ENCODE assay signal across 30 cellular contexts in genomic region chr1:49995734-49996133, GRCh38. TPM values are rescaled to one million over a fixed set of nuclear protein-coding genes. Genes with fewer than 3 reads are reported as not detected.
DNase-seq lines count a peak whose midpoint lies in the region; ATAC-seq and TF ChIP-seq lines count a peak whose summit lies in the region.
"Had no signal": no experiment of that assay in that cellular context is flagged by ENCODE, and none has a peak within 500 bp of the region (broad histone marks: within the 10 kb centered on the region; RNA-seq: fewer than 3 reads in every experiment).

No MANE protein-coding gene starts in this region.

- H3K9me3 Mint-ChIP-seq in endodermal cell, result peaks cover 91% of the 10 kb centered on the region
- H3K9me3 Mint-ChIP-seq in activated CD4-positive, alpha-beta T cell treated with anti-CD3 and anti-CD28 coated beads, Interleukin-2, amount 10 ng/mL, durations not matched to agents 7 days and 5 days, result peaks cover 12% of the 10 kb centered on the region

- CTCF ChIA-PET in activated CD4-positive, alpha-beta T cell treated with anti-CD3 and anti-CD28 coated beads, Interleukin-2, amount 10 ng/mL, durations not matched to agents 7 days and 5 days (lab: Charles Lee), result no interaction called here

- ATAC-seq in HG02981 (IDR thresholded peaks at IDR 0.05; ENCODE audit: unreplicated experiment), result no peak
- ATAC-seq in GM19463 (IDR thresholded peaks at IDR 0.05; ENCODE audit: unreplicated experiment), result no peak
- ATAC-seq: left colon, sciatic nerve had no signal

- no peak overlapping the region for H3K27ac ChIP-seq in endodermal cell (ENCODE audit: low read depth, low read length)
- H3K27ac ChIP-seq: coronary artery, KMS-11, parathyroid adenoma had no signal

- TF ChIP-seq CTCF in endodermal cell (conservative IDR thresholded peaks at IDR 0.05), result peak; percentile 24

- no peaks in the 10 kb centered on the region for H3K4me1 Mint-ChIP-seq in endodermal cell
- no peaks in the 10 kb centered on the region for H3K4me1 Mint-ChIP-seq in activated CD4-positive, alpha-beta T cell treated with anti-CD3 and anti-CD28 coated beads, Interleukin-2, amount 10 ng/mL, durations not matched to agents 7 days and 5 days
- H3K4me1 Mint-ChIP-seq: CD14-positive monocyte, nephron had no signal

- H3K27me3 ChIP-seq in NT2/D1 (ENCODE audit: insufficient read depth, insufficient read length) (no peaks in the 10 kb centered on the region), endodermal cell (ENCODE audit: control insufficient read depth, insufficient read depth, low read length, poor library complexity, severe bottlenecking) (no peaks in the 10 kb centered on the region)

- H3K36me3 ChIP-seq in NT2/D1 (ENCODE audit: insufficient read depth, insufficient read length, low read length) (no peaks in the 10 kb centered on the region), endodermal cell (ENCODE audit: control insufficient read depth, insufficient read depth, low read length) (no peaks in the 10 kb centered on the region)

- peaks cover 2% of the 10 kb centered on the region for H3K36me3 Mint-ChIP-seq in endodermal cell (ENCODE audit: low read depth)
- no peaks in the 10 kb centered on the region for H3K36me3 Mint-ChIP-seq in activated CD4-positive, alpha-beta T cell treated with anti-CD3 and anti-CD28 coated beads, Interleukin-2, amount 10 ng/mL, durations not matched to agents 7 days and 5 days (ENCODE audit: low read depth)
- H3K36me3 Mint-ChIP-seq: CD14-positive monocyte had no signal

- H3K4me1 ChIP-seq in NT2/D1 (ENCODE audit: insufficient read depth, insufficient read length), result no peaks in the 10 kb centered on the region
- H3K4me1 ChIP-seq in endodermal cell (ENCODE audit: control insufficient read depth, insufficient read depth, low read length), result no peaks in the 10 kb centered on the region
- H3K4me1 ChIP-seq: parathyroid adenoma had no signal

- no peak overlapping the region for H3K4me3 Mint-ChIP-seq in endodermal cell
- no peak overlapping the region for H3K4me3 Mint-ChIP-seq in activated CD4-positive, alpha-beta T cell treated with anti-CD3 and anti-CD28 coated beads, Interleukin-2, amount 10 ng/mL, durations not matched to agents 7 days and 5 days
- H3K4me3 Mint-ChIP-seq: activated naive CD4-positive, alpha-beta T cell treated with anti-CD3 and anti-CD28 coated beads for 36 hours; CD14-positive monocyte; nephron had no signal

- DNase-seq in NCI-H82 (lab: John Stamatoyannopoulos, UW), result peak; percentile 35
- DNase-seq in NCI-H82 treated with DMSO at 0.1 percent for 48 hours (lab: John Stamatoyannopoulos, UW; ENCODE audit: unreplicated experiment), result no peak
- peak; percentile 8 for DNase-seq in NT2/D1 (ENCODE audit: low read depth, low spot score)
- DNase-seq in endodermal cell, result peak; percentile 42
- no peak for DNase-seq in activated CD4-positive, alpha-beta T cell treated with anti-CD3 and anti-CD28 coated beads, Interleukin-2, amount 10 ng/mL, durations not matched to agents 7 days and 5 days
- DNase-seq in midbrain (lab: John Stamatoyannopoulos, UW), result no peak
- DNase-seq: activated naive CD4-positive, alpha-beta T cell treated with anti-CD3 and anti-CD28 coated beads for 36 hours; activated T-cell treated with anti-CD3 and anti-CD28 coated beads, Interleukin-2, amount 50 U/mL, for 48 hours; amniotic stem cell; HCEC 1CT; left colon; NCI-H1092; NCI-H1930; RPMI8226; stimulated activated CD4-positive, alpha-beta T cell treated with anti-CD3 and anti-CD28 coated beads, Interleukin-15, amount 100 ng/mL, for 24 hours; stimulated activated CD8-positive, alpha-beta memory T cell treated with anti-CD3 and anti-CD28 coated beads, Interleukin-4, amount 100 ng/mL, for 48 hours; T1000 had no signal

- 14 to 20% methylated on average over 1 of the region's 1 CpG for WGBS in endodermal cell (ENCODE audit: insufficient coverage in 1 of 2, insufficient read length in 1 of 2), 2 experiments

- no peak overlapping the region for H3K27ac Mint-ChIP-seq in endodermal cell
- H3K27ac Mint-ChIP-seq in activated CD4-positive, alpha-beta T cell treated with anti-CD3 and anti-CD28 coated beads, Interleukin-2, amount 10 ng/mL, durations not matched to agents 7 days and 5 days, result no peak overlapping the region
- H3K27ac Mint-ChIP-seq: activated naive CD4-positive, alpha-beta T cell treated with anti-CD3 and anti-CD28 coated beads for 36 hours; CD14-positive monocyte; nephron had no signal

- POLR2A ChIA-PET in activated CD4-positive, alpha-beta T cell treated with anti-CD3 and anti-CD28 coated beads, Interleukin-2, amount 10 ng/mL, durations not matched to agents 7 days and 5 days (lab: Charles Lee), result no interaction called here

- H3K9ac ChIP-seq in NT2/D1 (ENCODE audit: insufficient read length, low read depth) (no peak overlapping the region), endodermal cell (ENCODE audit: extremely low read depth, low read length, poor library complexity, severe bottlenecking) (no peak overlapping the region)
- H3K9ac ChIP-seq: KMS-11, parathyroid adenoma had no signal

- H3K4me3 ChIP-seq in NT2/D1 (ENCODE audit: insufficient read length, low read depth), result no peak overlapping the region
- H3K4me3 ChIP-seq in endodermal cell (ENCODE audit: low read length), result no peak overlapping the region
- H3K4me3 ChIP-seq: coronary artery had no signal

- H3K27me3 Mint-ChIP-seq in endodermal cell (ENCODE audit: insufficient read depth), result no peaks in the 10 kb centered on the region
- no peaks in the 10 kb centered on the region for H3K27me3 Mint-ChIP-seq in activated CD4-positive, alpha-beta T cell treated with anti-CD3 and anti-CD28 coated beads, Interleukin-2, amount 10 ng/mL, durations not matched to agents 7 days and 5 days

- peaks cover 6% of the 10 kb centered on the region; the same call in 1 of the 2 replicates for H3K9me3 ChIP-seq in NT2/D1 (ENCODE audit: insufficient read depth, low read length)
- H3K9me3 ChIP-seq in endodermal cell (ENCODE audit: control insufficient read depth, low read length), result peaks cover 69% of the 10 kb centered on the region

RNA-seq across cellular contexts. Expression of gene AGBL4, which starts 28.0 kb away (rescaled TPM):
- total RNA-seq in endodermal cell, result 1 to 10 TPM in 1 of 2 donors, under 1 TPM in 1; 0.40 to 5.5 TPM
- 0.61 TPM for polyA plus RNA-seq in endodermal cell (2013, experiment 1 of 2)
- polyA plus RNA-seq in endodermal cell (2013, experiment 2 of 2), result 0.41 TPM
- not detected for total RNA-seq in activated CD4-positive, alpha-beta T cell treated with anti-CD3 and anti-CD28 coated beads, Interleukin-2, amount 10 ng/mL, durations not matched to agents 7 days and 5 days
- total RNA-seq: activated CD8-positive, alpha-beta memory T cell treated with anti-CD3 and anti-CD28 coated beads for 36 hours; activated naive CD4-positive, alpha-beta T cell treated with anti-CD3 and anti-CD28 coated beads for 36 hours; fibroblast of lung; G401; glomerular endothelial cell; NCI-H460 had no signal
- polyA plus RNA-seq: CD14-positive monocyte, fibroblast of lung had no signal

Comparison
In these comparisons a context has a peak if more than half of its experiments do, and no peak if none do; other contexts are left out.
1. DNase-seq: peak in NCI-H82 (single experiment), NT2/D1 (single experiment) and endodermal cell (single experiment); none in NCI-H82 treated with DMSO at 0.1 percent for 48 hours (single experiment), activated CD4-positive, alpha-beta T cell treated with anti-CD3 and anti-CD28 coated beads, Interleukin-2, amount 10 ng/mL, durations not matched to agents 7 days and 5 days (single experiment) and midbrain (single experiment).